ENCODE assay signal across 5 cellular contexts in genomic region chr13:107587681-107588080, GRCh38.
"Had no signal": no experiment of that assay in that cellular context is flagged by ENCODE, and none has a peak within 500 bp of the region (broad histone marks: within the 10 kb centered on the region; RNA-seq: fewer than 3 reads in every experiment).

No MANE protein-coding gene starts in this region.

- H3K4me3 ChIP-seq: GM23338 had no signal

- H3K9me3 Mint-ChIP-seq: GM23338, H9 had no signal

- H3K4me1 Mint-ChIP-seq: GM23338, H9, IgD-negative memory B cell had no signal

- ATAC-seq: GM23338 had no signal

- DNase-seq: H9, HCEC 1CT, KBM-7 had no signal

- H3K4me3 Mint-ChIP-seq: GM23338, H9, IgD-negative memory B cell had no signal

- H3K27ac Mint-ChIP-seq: GM23338, H9, IgD-negative memory B cell had no signal

- H3K27me3 Mint-ChIP-seq: IgD-negative memory B cell had no signal
